ENCODE assay signal across 20 cellular contexts in genomic region chr7:24384362-24385030, GRCh38.
DNase-seq lines count a peak whose midpoint lies in the region; ATAC-seq, FAIRE-seq and TF ChIP-seq lines count a peak whose summit lies in the region.
"Had no signal": no experiment of that assay in that cellular context is flagged by ENCODE, and none has a peak within 500 bp of the region (broad histone marks: within the 10 kb centered on the region; RNA-seq: fewer than 3 reads in every experiment).

No MANE protein-coding gene starts in this region.

- no peaks in the 10 kb centered on the region for H3K27me3 ChIP-seq in OCI-LY1 (ENCODE audit: insufficient read depth, low read length)
- H3K27me3 ChIP-seq in CD4-positive, alpha-beta memory T cell (ENCODE audit: insufficient read depth, low read length) = no peaks in the 10 kb centered on the region
- H3K27me3 ChIP-seq in breast epithelium = no peaks in the 10 kb centered on the region

- no peak for TF ChIP-seq POLR2A in breast epithelium (IDR thresholded peaks at IDR 0.05)

- H3K27ac Mint-ChIP-seq in CD4-positive, alpha-beta memory T cell = no peak overlapping the region
- H3K27ac Mint-ChIP-seq: activated B cell treated with CpG ODN at 0.5 μM for 24 hours, B cell had no signal

- H3K4me1 ChIP-seq in OCI-LY1 (ENCODE audit: insufficient read depth, low read length, severe bottlenecking) (peaks cover 37% of the 10 kb centered on the region), breast epithelium (no peaks in the 10 kb centered on the region)
- no peaks in the 10 kb centered on the region for H3K4me1 ChIP-seq in CD4-positive, alpha-beta memory T cell (ENCODE audit: insufficient read depth, low read length)
- H3K4me1 ChIP-seq: heart right ventricle, SJSA1 had no signal

- H3K4me1 Mint-ChIP-seq in CD4-positive, alpha-beta memory T cell = no peaks in the 10 kb centered on the region
- H3K4me1 Mint-ChIP-seq: activated B cell treated with CpG ODN at 0.5 μM for 24 hours, B cell had no signal

- peak overlapping the region; percentile 1; the same call in 1 of the 2 replicates for H3K4me2 ChIP-seq in OCI-LY1 (ENCODE audit: low read length)
- H3K4me2 ChIP-seq: PC-9 had no signal

- no peaks in the 10 kb centered on the region for H3K9me2 ChIP-seq in OCI-LY1 (ENCODE audit: low read depth, low read length)

- H3K4me3 Mint-ChIP-seq in CD4-positive, alpha-beta memory T cell = no peak overlapping the region
- H3K4me3 Mint-ChIP-seq: activated B cell treated with CpG ODN at 0.5 μM for 24 hours, B cell had no signal

- H3K9me3 Mint-ChIP-seq in CD4-positive, alpha-beta memory T cell = peaks cover 0 to 6% (median 0%) of the 10 kb centered on the region in 8 donors

- POLR2A ChIA-PET in CD4-positive, alpha-beta memory T cell (lab: Charles Lee; ENCODE audit: partially characterized antibody) = no interaction called here

- intact Hi-C loops in CD4-positive, alpha-beta memory T cell (cut with micrococcal nuclease) = no loop called here
- intact Hi-C loops in breast epithelium (cut with DNase I; ENCODE audit: low total_unique reads) = no loop called here

- no peak overlapping the region for H3K4me3 ChIP-seq in OCI-LY1 (ENCODE audit: low read depth, low read length, poor library complexity, severe bottlenecking)
- H3K4me3 ChIP-seq in CD4-positive, alpha-beta memory T cell (ENCODE audit: low read length in 2 of 2) = no peak overlapping the region
- no peak overlapping the region for H3K4me3 ChIP-seq in breast epithelium
- H3K4me3 ChIP-seq: HAP-1, heart right ventricle, PC-9, SJSA1 had no signal

- peaks cover 3% of the 10 kb centered on the region in 2 donors for H3K27me3 Mint-ChIP-seq in CD4-positive, alpha-beta memory T cell
- H3K27me3 Mint-ChIP-seq: activated B cell treated with CpG ODN at 0.5 μM for 24 hours had no signal

- no peak overlapping the region for H2AFZ ChIP-seq in OCI-LY1 (ENCODE audit: low read length)
- H2AFZ ChIP-seq: PC-9 had no signal

- no peak overlapping the region for H3K9ac ChIP-seq in OCI-LY1 (ENCODE audit: low read length)

- no peaks in the 10 kb centered on the region for H3K36me3 Mint-ChIP-seq in CD4-positive, alpha-beta memory T cell

- H3K9me3 ChIP-seq in OCI-LY1 (ENCODE audit: low read length) (no peaks in the 10 kb centered on the region), breast epithelium (no peaks in the 10 kb centered on the region)
- H3K9me3 ChIP-seq in CD4-positive, alpha-beta memory T cell (ENCODE audit: control insufficient read depth in 1 of 2, low read length in 2 of 2) = no peaks in the 10 kb centered on the region
- H3K9me3 ChIP-seq: HAP-1, SJSA1 had no signal

- no peaks in the 10 kb centered on the region for H3F3A ChIP-seq in OCI-LY1 (ENCODE audit: insufficient read depth, low read length)

- no peaks in the 10 kb centered on the region for H3K79me2 ChIP-seq in OCI-LY1 (ENCODE audit: insufficient read depth, low read length)

- no peak for TF ChIP-seq CTCF in OCI-LY1 (IDR thresholded peaks at IDR 0.05; ENCODE audit: low read length)
- no peak for TF ChIP-seq CTCF in breast epithelium (IDR thresholded peaks at IDR 0.05)

- FAIRE-seq in GM18507 (lab: Jason Lieb, UNC) = peak; percentile 69
- FAIRE-seq: endometrium had no signal

- H3K36me3 ChIP-seq in OCI-LY1 (ENCODE audit: insufficient read depth, low read length) = no peaks in the 10 kb centered on the region
- no peaks in the 10 kb centered on the region for H3K36me3 ChIP-seq in CD4-positive, alpha-beta memory T cell (ENCODE audit: insufficient read depth, low read length)
- H3K36me3 ChIP-seq in breast epithelium = no peaks in the 10 kb centered on the region
- H3K36me3 ChIP-seq: HAP-1, heart right ventricle, SJSA1 had no signal

- DNase-seq in GM18507 (ENCODE audit: extremely low spot score, insufficient read length, low read depth) (no peak), breast epithelium (ENCODE audit: low spot score in 2 of 2) (no peak), DMS153 (lab: John Stamatoyannopoulos, UW) (no peak)
- DNase-seq in CD4-positive, alpha-beta memory T cell = no peak
- DNase-seq: activated B cell treated with CpG ODN at 0.5 μM for 24 hours; heart right ventricle; MV-4-11; NCI-H2029 treated with DMSO at 0.1 percent for 48 hours; NCI-H526; PC-9; posterior cingulate gyrus; stimulated activated CD4-positive, alpha-beta T cell treated with anti-CD3 and anti-CD28 coated beads, Interleukin-4, amount 100 ng/mL, for 24 hours had no signal

- H3K27ac ChIP-seq in OCI-LY1 (ENCODE audit: low read depth, low read length, poor library complexity, severe bottlenecking) = no peak overlapping the region
- no peak overlapping the region for H3K27ac ChIP-seq in CD4-positive, alpha-beta memory T cell (ENCODE audit: low read depth, low read length)
- no peak overlapping the region for H3K27ac ChIP-seq in breast epithelium
- H3K27ac ChIP-seq: heart right ventricle, HL-60, PC-9, SJSA1 had no signal

- H4K20me1 ChIP-seq in OCI-LY1 (ENCODE audit: insufficient read depth, low read length) = no peaks in the 10 kb centered on the region

- ATAC-seq in GM19395 (IDR thresholded peaks at IDR 0.05; ENCODE audit: unreplicated experiment) (peak; percentile 85), HG02678 (IDR thresholded peaks at IDR 0.05; ENCODE audit: unreplicated experiment) (peak; percentile 86)
- ATAC-seq: heart right ventricle had no signal

- CTCF ChIA-PET in CD4-positive, alpha-beta memory T cell (lab: Charles Lee; ENCODE audit: partially characterized antibody) = interaction anchor here (0.9 kb wide), 1 partner anchor 10 kb away, joined by 3 read pairs; no protein-coding TSS in a partner anchor
